ENCODE assay signal across 8 cellular contexts in the genomic region with DNA sequence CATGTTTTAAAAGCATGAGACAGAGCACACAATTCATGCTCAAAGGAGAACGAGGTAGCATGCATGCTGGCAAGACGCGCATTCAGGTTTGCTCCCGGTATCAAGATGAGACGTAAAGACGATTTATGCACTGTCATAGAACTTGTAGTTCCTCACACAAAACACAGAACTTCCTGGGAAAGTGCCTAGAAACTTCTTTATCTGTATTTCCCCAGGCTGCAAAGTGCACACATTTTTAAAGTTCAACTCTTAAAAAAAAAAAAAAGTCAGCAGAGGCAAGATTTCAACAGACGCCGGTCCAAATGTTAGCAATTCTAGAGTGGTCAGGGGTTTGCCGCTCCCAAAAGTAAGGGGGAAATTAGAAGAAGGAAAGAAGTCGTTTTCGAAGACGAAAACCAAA.
A peak's percentile ranks its signal among the peaks of the same experiment; 100 is the strongest.
DNase-seq lines count a peak whose midpoint lies in the region; ATAC-seq and TF ChIP-seq lines count a peak whose summit lies in the region.

No MANE protein-coding gene starts in this region.

- intact Hi-C loops in thyroid gland (cut with DNase I), result no loop called here

- H3K9ac ChIP-seq in liver (ENCODE audit: low read depth in 1 of 2, low read length in 2 of 2), result peak overlapping the region in 1 of 2 donors; percentile 52

- no peak for TF ChIP-seq RAD21 in liver (IDR thresholded peaks at IDR 0.05)

- H3K27ac ChIP-seq in liver (ENCODE audit: low read depth in 1 of 2, low read length in 2 of 2), result peak overlapping the region; percentile 1 to 51
- peak overlapping the region; percentile 16 to 42 (median 21) for H3K27ac ChIP-seq in thyroid gland

- DNase-seq in activated CD4-positive, alpha-beta T cell treated with anti-CD3 and anti-CD28 coated beads, Interleukin-2, amount 10 ng/mL, durations not matched to agents 7 days and 5 days, result no peak
- no peak for DNase-seq in activated CD4-positive, alpha-beta T cell treated with anti-CD3 and anti-CD28 coated beads for 4 hours
- no peak for DNase-seq in activated naive CD4-positive, alpha-beta T cell treated with anti-CD3 and anti-CD28 coated beads, Interleukin-2, amount 50 U/mL, for 72 hours (ENCODE audit: low spot score in 2 of 2)
- DNase-seq in thyroid gland (no peak), GOT3 (lab: John Stamatoyannopoulos, UW) (no peak), foreskin fibroblast (no peak)

- no peak for TF ChIP-seq CTCF in liver (IDR thresholded peaks at IDR 0.05; ENCODE audit: low read depth, low read length, missing input control)
- TF ChIP-seq CTCF in thyroid gland (IDR thresholded peaks at IDR 0.05), result no peak
- no peak for TF ChIP-seq CTCF in foreskin fibroblast (IDR thresholded peaks at IDR 0.05; ENCODE audit: low read depth, low read length)

- no peaks in the 10 kb centered on the region for H3K9me3 Mint-ChIP-seq in activated CD4-positive, alpha-beta T cell treated with anti-CD3 and anti-CD28 coated beads, Interleukin-2, amount 10 ng/mL, durations not matched to agents 7 days and 5 days
- no peaks in the 10 kb centered on the region for H3K9me3 Mint-ChIP-seq in activated naive CD4-positive, alpha-beta T cell treated with anti-CD3 and anti-CD28 coated beads, Interleukin-2, amount 50 U/mL, for 72 hours

- peaks cover 11% of the 10 kb centered on the region for H3K4me1 Mint-ChIP-seq in activated CD4-positive, alpha-beta T cell treated with anti-CD3 and anti-CD28 coated beads, Interleukin-2, amount 10 ng/mL, durations not matched to agents 7 days and 5 days

- peaks cover 2% of the 10 kb centered on the region for H3K27me3 Mint-ChIP-seq in activated CD4-positive, alpha-beta T cell treated with anti-CD3 and anti-CD28 coated beads, Interleukin-2, amount 10 ng/mL, durations not matched to agents 7 days and 5 days

- no peak overlapping the region for H3K27ac Mint-ChIP-seq in activated CD4-positive, alpha-beta T cell treated with anti-CD3 and anti-CD28 coated beads, Interleukin-2, amount 10 ng/mL, durations not matched to agents 7 days and 5 days
- H3K27ac Mint-ChIP-seq in activated naive CD4-positive, alpha-beta T cell treated with anti-CD3 and anti-CD28 coated beads, Interleukin-2, amount 50 U/mL, for 72 hours, result peak overlapping the region; percentile 37 to 76

- CTCF ChIA-PET in activated CD4-positive, alpha-beta T cell treated with anti-CD3 and anti-CD28 coated beads, Interleukin-2, amount 10 ng/mL, durations not matched to agents 7 days and 5 days (lab: Charles Lee), result interaction anchor here (0.5 kb wide), 1 partner anchor 609 kb away, joined by 3 read pairs; no protein-coding TSS in a partner anchor

- H3K4me1 ChIP-seq in liver (ENCODE audit: control insufficient read depth in 4 of 4, insufficient read depth in 4 of 4, low read length in 3 of 4) (no peaks in the 10 kb centered on the region), thyroid gland (peaks cover 0 to 6% of the 10 kb centered on the region in 2 donors)

- POLR2A ChIA-PET in activated CD4-positive, alpha-beta T cell treated with anti-CD3 and anti-CD28 coated beads, Interleukin-2, amount 10 ng/mL, durations not matched to agents 7 days and 5 days (lab: Charles Lee), result no interaction called here

- H3K4me3 Mint-ChIP-seq in activated CD4-positive, alpha-beta T cell treated with anti-CD3 and anti-CD28 coated beads, Interleukin-2, amount 10 ng/mL, durations not matched to agents 7 days and 5 days, result peak overlapping the region; percentile 15

- peak in 1 of 2 donors; percentile 45 for ATAC-seq in activated naive CD4-positive, alpha-beta T cell treated with anti-CD3 and anti-CD28 coated beads, Interleukin-2, amount 50 U/mL, for 72 hours
- ATAC-seq in GM18498 (IDR thresholded peaks at IDR 0.05; ENCODE audit: unreplicated experiment), result no peak

- H3K9me3 ChIP-seq in liver (ENCODE audit: control insufficient read depth in 4 of 4, low read length in 3 of 4), result no peaks in the 10 kb centered on the region
- no peaks in the 10 kb centered on the region for H3K9me3 ChIP-seq in thyroid gland

- TF ChIP-seq POLR2A in thyroid gland (IDR thresholded peaks at IDR 0.05), result no peak

- no peak overlapping the region for H3K4me3 ChIP-seq in liver (ENCODE audit: low read depth in 1 of 3, low read length in 3 of 3)
- H3K4me3 ChIP-seq in thyroid gland (replicated peaks in 1 of 3), result no peak overlapping the region
- no peak overlapping the region for H3K4me3 ChIP-seq in foreskin fibroblast (ENCODE audit: low read depth in 1 of 2, low read length in 2 of 2)

- 69% methylated on average over 12 of the region's 12 CpGs for WGBS in liver
- WGBS in thyroid gland, 2 donors, result 62 to 79% methylated on average over 12 of the region's 12 CpGs

- H3K27me3 ChIP-seq in liver (ENCODE audit: control insufficient read depth in 4 of 4, insufficient read depth in 4 of 4, low read length in 3 of 4), result no peaks in the 10 kb centered on the region
- no peaks in the 10 kb centered on the region for H3K27me3 ChIP-seq in thyroid gland

- H3K36me3 Mint-ChIP-seq in activated CD4-positive, alpha-beta T cell treated with anti-CD3 and anti-CD28 coated beads, Interleukin-2, amount 10 ng/mL, durations not matched to agents 7 days and 5 days (ENCODE audit: low read depth), result no peaks in the 10 kb centered on the region
- no peaks in the 10 kb centered on the region for H3K36me3 Mint-ChIP-seq in activated naive CD4-positive, alpha-beta T cell treated with anti-CD3 and anti-CD28 coated beads, Interleukin-2, amount 50 U/mL, for 72 hours

- H3K36me3 ChIP-seq in liver (ENCODE audit: control insufficient read depth in 4 of 4, insufficient read depth in 3 of 4, low read depth in 1 of 4, low read length in 3 of 4) (no peaks in the 10 kb centered on the region), thyroid gland (no peaks in the 10 kb centered on the region)

TF ChIP-seq in liver, 16 proteins besides CTCF, POLR2A, EP300 and RAD21:
- TF ChIP-seq SP1 (IDR thresholded peaks at IDR 0.05), result no peak
- TF ChIP-seq EGR1 (IDR thresholded peaks at IDR 0.05; ENCODE audit: low read depth in 2 of 2), result no peak
- TF ChIP-seq, protein P1, sequence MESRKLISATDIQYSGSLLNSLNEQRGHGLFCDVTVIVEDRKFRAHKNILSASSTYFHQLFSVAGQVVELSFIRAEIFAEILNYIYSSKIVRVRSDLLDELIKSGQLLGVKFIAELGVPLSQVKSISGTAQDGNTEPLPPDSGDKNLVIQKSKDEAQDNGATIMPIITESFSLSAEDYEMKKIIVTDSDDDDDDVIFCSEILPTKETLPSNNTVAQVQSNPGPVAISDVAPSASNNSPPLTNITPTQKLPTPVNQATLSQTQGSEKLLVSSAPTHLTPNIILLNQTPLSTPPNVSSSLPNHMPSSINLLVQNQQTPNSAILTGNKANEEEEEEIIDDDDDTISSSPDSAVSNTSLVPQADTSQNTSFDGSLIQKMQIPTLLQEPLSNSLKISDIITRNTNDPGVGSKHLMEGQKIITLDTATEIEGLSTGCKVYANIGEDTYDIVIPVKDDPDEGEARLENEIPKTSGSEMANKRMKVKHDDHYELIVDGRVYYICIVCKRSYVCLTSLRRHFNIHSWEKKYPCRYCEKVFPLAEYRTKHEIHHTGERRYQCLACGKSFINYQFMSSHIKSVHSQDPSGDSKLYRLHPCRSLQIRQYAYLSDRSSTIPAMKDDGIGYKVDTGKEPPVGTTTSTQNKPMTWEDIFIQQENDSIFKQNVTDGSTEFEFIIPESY (IDR thresholded peaks at IDR 0.05), result no peak
- no peak for TF ChIP-seq FOXA1 (IDR thresholded peaks at IDR 0.05)
- TF ChIP-seq HNF4G (IDR thresholded peaks at IDR 0.05), result no peak
- TF ChIP-seq, protein P2, sequence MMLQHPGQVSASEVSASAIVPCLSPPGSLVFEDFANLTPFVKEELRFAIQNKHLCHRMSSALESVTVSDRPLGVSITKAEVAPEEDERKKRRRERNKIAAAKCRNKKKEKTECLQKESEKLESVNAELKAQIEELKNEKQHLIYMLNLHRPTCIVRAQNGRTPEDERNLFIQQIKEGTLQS (IDR thresholded peaks at IDR 0.05), result no peak
- TF ChIP-seq YY1 (IDR thresholded peaks at IDR 0.05), result no peak
- no peak for TF ChIP-seq JUND (IDR thresholded peaks at IDR 0.05)
- no peak for TF ChIP-seq FOXA2 (IDR thresholded peaks at IDR 0.05)
- TF ChIP-seq RXRA (IDR thresholded peaks at IDR 0.05), result no peak
